Comparison of ENCODE assay signal across 8 cellular contexts in the genomic region with DNA sequence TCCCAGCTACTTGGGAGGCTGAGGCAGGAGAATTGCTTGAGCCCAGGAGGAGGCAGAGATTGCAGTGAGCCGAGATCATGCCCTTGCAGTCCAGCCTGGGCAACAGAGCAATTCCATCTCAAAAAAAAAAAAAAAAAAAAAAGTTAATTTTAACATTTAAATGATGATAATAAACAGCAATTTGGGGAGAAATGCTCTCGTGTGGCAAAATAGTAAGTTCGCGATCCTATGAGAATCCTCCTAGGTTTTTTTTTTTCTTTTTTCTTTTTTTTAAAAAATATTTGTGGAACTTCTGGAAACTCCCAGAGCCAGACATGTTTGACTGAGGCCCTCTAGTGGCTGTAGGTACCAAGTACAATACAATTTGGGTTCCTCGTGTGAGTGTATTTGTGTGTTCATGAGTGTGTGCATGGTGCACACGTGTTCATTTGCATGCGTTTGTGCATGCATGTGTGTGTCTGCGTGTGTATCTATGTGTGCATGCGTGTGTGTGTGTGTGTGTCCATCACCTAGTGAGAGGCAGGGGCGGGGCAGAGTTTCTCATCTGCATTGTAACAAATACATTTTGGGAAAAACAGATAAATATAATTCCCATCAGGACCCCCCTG. TPM values are rescaled to one million over a fixed set of nuclear protein-coding genes. Genes with fewer than 3 reads are reported as not detected.
A peak's percentile ranks its signal among the peaks of the same experiment; 100 is the strongest.
DNase-seq lines count a peak whose midpoint lies in the region; ATAC-seq and TF ChIP-seq lines count a peak whose summit lies in the region.

No MANE protein-coding gene starts in this region.

- WGBS in right lobe of liver (ENCODE audit: insufficient coverage, low coverage, low lambda C conversion rate, missing lambda C conversion rate): 6% methylated on average over 10 of the region's 10 CpGs
- 9 to 11% methylated on average over 10 of the region's 10 CpGs for WGBS in thyroid gland, 2 donors

- intact Hi-C loops in right lobe of liver (cut with DNase I) (loop anchor here in 1 of 2 donors (10.0 kb wide), 1 partner anchor 236 kb away; the partner anchor contains the start of gene AP3D1), thyroid gland (cut with DNase I) (loop anchor here (10.0 kb wide), 1 partner anchor 246 kb away; no protein-coding TSS in a partner anchor)

- ATAC-seq in T-cell (replicated peaks in 1 of 4): peak; percentile 68 to 75 (median 69)
- peak; percentile 26 to 73 (median 38) for ATAC-seq in right lobe of liver
- no peak for ATAC-seq in GM18498 (IDR thresholded peaks at IDR 0.05; ENCODE audit: unreplicated experiment)

- no peak overlapping the region for H3K4me3 ChIP-seq in coronary artery
- no peak overlapping the region for H3K4me3 ChIP-seq in right lobe of liver
- no peak overlapping the region for H3K4me3 ChIP-seq in thyroid gland (replicated peaks in 1 of 3)

- no peak overlapping the region for H3K27ac Mint-ChIP-seq in T-cell

- H3K36me3 ChIP-seq in right lobe of liver: no peaks in the 10 kb centered on the region
- no peaks in the 10 kb centered on the region for H3K36me3 ChIP-seq in thyroid gland

- H3K9me3 ChIP-seq in right lobe of liver: no peaks in the 10 kb centered on the region
- H3K9me3 ChIP-seq in thyroid gland: no peaks in the 10 kb centered on the region

- peaks cover 2 to 6% (median 3%) of the 10 kb centered on the region in 3 donors for H3K4me1 Mint-ChIP-seq in T-cell

- no peaks in the 10 kb centered on the region for H3K36me3 Mint-ChIP-seq in T-cell

- TF ChIP-seq CTCF in 22Rv1 (IDR thresholded peaks at IDR 0.05): peak; percentile 90
- peak; percentile 61 for TF ChIP-seq CTCF in coronary artery (IDR thresholded peaks at IDR 0.05)
- peak; percentile 57 to 77 (median 72) for TF ChIP-seq CTCF in right lobe of liver (IDR thresholded peaks at IDR 0.05)
- peak; percentile 60 to 88 (median 68) for TF ChIP-seq CTCF in thyroid gland (IDR thresholded peaks at IDR 0.05)

- no peak overlapping the region for H3K4me3 Mint-ChIP-seq in T-cell

- H3K4me1 ChIP-seq in right lobe of liver (peaks cover 0 to 13% (median 0%) of the 10 kb centered on the region in 4 donors), thyroid gland (peaks cover 5 to 6% of the 10 kb centered on the region in 2 donors)

- H3K9me3 Mint-ChIP-seq in T-cell: no peaks in the 10 kb centered on the region

- DNase-seq in ELR (ENCODE audit: low read depth): peak; percentile 82
- peak; percentile 34 for DNase-seq in NCI-H1092 (lab: John Stamatoyannopoulos, UW)
- peak in 30 of 34 experiments; percentile 3 to 55 (median 22) for DNase-seq in T-cell
- DNase-seq in coronary artery (ENCODE audit: low spot score): no peak
- no peak for DNase-seq in right lobe of liver
- peak; percentile 18 to 33 for DNase-seq in thyroid gland

- H3K27me3 ChIP-seq in right lobe of liver: no peaks in the 10 kb centered on the region
- no peaks in the 10 kb centered on the region for H3K27me3 ChIP-seq in thyroid gland

- H3K27me3 Mint-ChIP-seq in T-cell: peaks cover 0 to 7% of the 10 kb centered on the region in 2 donors

- POLR2A ChIA-PET in T-cell (lab: Charles Lee): no interaction called here

- CTCF ChIA-PET in T-cell (lab: Charles Lee): interaction anchor here (0.7 kb wide), 2 partner anchors 231 to 1960 kb away, joined by 6 to 8 read pairs; no protein-coding TSS in a partner anchor

- H3K27ac ChIP-seq in 22Rv1 (no peak overlapping the region), coronary artery (no peak overlapping the region), right lobe of liver (no peak overlapping the region), thyroid gland (no peak overlapping the region)

- TF ChIP-seq POLR2A in right lobe of liver (IDR thresholded peaks at IDR 0.05) (no peak), thyroid gland (IDR thresholded peaks at IDR 0.05) (no peak)

RNA-seq across cellular contexts. Expression of gene TMPRSS9, which starts 31.2 kb away (rescaled TPM):
- total RNA-seq in T-cell (not detected), right lobe of liver (1 to 10 TPM in 3 of 6 experiments, under 1 TPM in 3; 0.12 to 6.7 (median 2.9) TPM), thyroid gland (under 1 TPM in 2 of 4 donors, not detected in 2; 0.13 to 0.78 TPM)

RNA-seq across cellular contexts. Expression of gene TIMM13, which starts 36.2 kb away (rescaled TPM):
- total RNA-seq in T-cell: 10 to 100 TPM; 22.4 to 50.9 (median 33.7) TPM
- total RNA-seq in right lobe of liver: 10 to 100 TPM; 35.5 to 59.8 (median 51.1) TPM
- total RNA-seq in thyroid gland: 10 to 100 TPM; 27.4 to 52.9 (median 45.0) TPM

Comparison
In these comparisons a context has a peak if more than half of its experiments do, and no peak if none do; other contexts are left out.
1. DNase-seq: peak in ELR (single experiment), NCI-H1092 (single experiment), T-cell (30 of 34) and thyroid gland (2 of 2); none in coronary artery (single experiment) and right lobe of liver (0 of 3).
2. Peak in every context shown above with its lines, with median percentiles within 50 percentile points of each other: CTCF ChIP-seq.